Comparison of ENCODE assay signal across 8 cellular contexts in genomic region chr19:20923077-20923871, GRCh38. TPM values are rescaled to one million over a fixed set of nuclear protein-coding genes. Genes with fewer than 3 reads are reported as not detected.
DNase-seq lines count a peak whose midpoint lies in the region; TF ChIP-seq lines count a peak whose summit lies in the region.

TSS of gene ZNF85 (plus strand) at chr19:20923251. CDS start at chr19:20923401, 150 bp downstream.

- peak within 1 kb of the TSS; percentile 99 for H3K27ac Mint-ChIP-seq in HFFc6

- peaks cover 40% of the 10 kb centered on the region for H3K4me1 Mint-ChIP-seq in HFFc6 (ENCODE audit: low read depth)

- no peaks in the 10 kb centered on the region for H3K36me3 ChIP-seq in GM06990 (ENCODE audit: control insufficient read depth, insufficient read depth, low read length)

- H3K27me3 Mint-ChIP-seq in HFFc6 (ENCODE audit: insufficient read depth) = no peaks in the 10 kb centered on the region; the same call in 1 of the 2 replicates

- peaks cover 26% of the 10 kb centered on the region for H3K36me3 Mint-ChIP-seq in HFFc6 (ENCODE audit: low read depth)

- peaks cover 8% of the 10 kb centered on the region for H3K9me3 Mint-ChIP-seq in HFFc6

- peak within 1 kb of the TSS; percentile 83 for H3K4me3 ChIP-seq in GM06990 (replicated peaks; ENCODE audit: low read depth, low read length)

- no peaks in the 10 kb centered on the region for H3K27me3 ChIP-seq in GM06990 (replicated peaks; ENCODE audit: control insufficient read depth, insufficient read depth, low read length)

- peak within 1 kb of the TSS; percentile 97 for H3K4me3 Mint-ChIP-seq in HFFc6

- TF ChIP-seq CTCF in GM06990 (IDR thresholded peaks at IDR 0.05; ENCODE audit: insufficient read depth, low read length, poor library complexity, severe bottlenecking) (no peak), HFFc6 (IDR thresholded peaks at IDR 0.05) (no peak)

- DNase-seq in GM06990 (ENCODE audit: extremely low read depth, insufficient read length) = peak; percentile 90
- peak; percentile 87 for DNase-seq in HFFc6
- DNase-seq in NCI-H1417 treated with DMSO at 0.1 percent for 48 hours (lab: John Stamatoyannopoulos, UW) = peak; percentile 81
- peak; percentile 80 for DNase-seq in T-helper 9 cell
- DNase-seq in astrocyte of the hippocampus (ENCODE audit: low read depth, low spot score) = peak; percentile 96
- DNase-seq in hippocampal formation (lab: John Stamatoyannopoulos, UW) = peak; percentile 85 to 86
- peak; percentile 98 for DNase-seq in retina
- no peak for DNase-seq in NCI-H1048 (lab: John Stamatoyannopoulos, UW)

RNA-seq across cellular contexts. Expression of gene ZNF85, which starts in this region (rescaled TPM):
- 1 to 10 TPM; 4.5 to 8.5 (median 7.6) TPM for total RNA-seq in HFFc6 (2021; fragmentation: NEBNext Ultra II Directional; extraction: Animal tissue kit (Norgen Biotek cat#: 25700))
